ENCODE assay signal across 34 cellular contexts in the genomic region with DNA sequence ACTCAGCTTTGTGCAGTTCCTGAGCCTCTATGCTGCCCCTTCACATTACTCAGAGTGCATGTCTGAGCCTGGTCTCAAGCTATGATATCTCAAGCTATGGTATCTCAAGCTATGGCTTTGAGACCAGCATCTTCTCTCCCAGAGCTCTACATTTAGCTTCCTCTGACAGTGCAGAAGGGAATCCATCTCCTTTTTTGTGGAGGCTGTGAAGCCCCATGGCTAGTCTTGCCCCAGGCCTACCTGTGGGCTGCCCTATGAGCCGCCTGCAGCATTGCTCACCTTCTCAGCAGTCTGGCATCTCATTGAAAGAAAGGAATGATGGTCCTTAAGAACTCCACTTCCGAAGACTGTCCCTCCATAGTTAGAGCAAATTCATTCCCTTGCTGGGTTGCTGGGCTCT.
"Had no signal": no experiment of that assay in that cellular context is flagged by ENCODE, and none has a peak within 500 bp of the region (broad histone marks: within the 10 kb centered on the region; RNA-seq: fewer than 3 reads in every experiment).

No MANE protein-coding gene starts in this region.

- H3K4me3 Mint-ChIP-seq: activated B cell treated with CpG ODN at 0.5 μM for 24 hours; activated CD4-positive, alpha-beta memory T cell treated with anti-CD3 and anti-CD28 coated beads for 36 hours; activated CD4-positive, alpha-beta T cell treated with anti-CD3 and anti-CD28 coated beads, Interleukin-2, amount 10 ng/mL, durations not matched to agents 24 days and 14 days; activated CD8-positive, alpha-beta T cell treated with anti-CD3 and anti-CD28 coated beads for 36 hours; activated naive CD4-positive, alpha-beta T cell treated with anti-CD3 and anti-CD28 coated beads for 36 hours; activated naive CD8-positive, alpha-beta T cell treated with anti-CD3 and anti-CD28 coated beads for 36 hours; activated T-cell treated with anti-CD3 and anti-CD28 coated beads, Interleukin-2, amount 50 U/mL, for 4 hours; activated T-cell treated with anti-CD3 and anti-CD28 coated beads, Interleukin-2, amount 50 U/mL, for 72 hours; activated T-helper 1 cell treated with anti-CD3 and anti-CD28 coated beads, Interleukin-12 subunit alpha, Interleukin-12 subunit beta, Interleukin-2, Interleukin-4 antibody, amounts not matched to agents 30 ng/mL and 10 ng/mL and 1 ng/mL, durations not matched to agents 14 hours and 24 hours and 36 hours; activated T-helper 17 cell treated with anti-CD3 and anti-CD28 coated beads, Interleukin-2, amount 50 U/mL, for 72 hours; T-helper 1 cell treated with Interleukin-12 subunit alpha and Interleukin-12 subunit beta and Interleukin-4 antibody, amounts not matched to agents 30 μg/mL and 1 μg/mL, for 36 hours; T-helper 2 cell treated with Interferon-gamma antibody and Interleukin-4, amounts not matched to agents 5 μg/mL and 100 μg/mL, for 36 hours had no signal

- H3K9me3 ChIP-seq: adrenal gland, body of pancreas, breast epithelium had no signal

- H3K9me3 Mint-ChIP-seq: activated B cell treated with CpG ODN at 0.5 μM for 24 hours; activated CD4-positive, alpha-beta memory T cell treated with anti-CD3 and anti-CD28 coated beads for 36 hours; activated CD4-positive, alpha-beta T cell treated with anti-CD3 and anti-CD28 coated beads, Interleukin-2, amount 10 ng/mL, durations not matched to agents 24 days and 14 days; activated CD8-positive, alpha-beta T cell treated with anti-CD3 and anti-CD28 coated beads for 36 hours; activated naive CD4-positive, alpha-beta T cell treated with anti-CD3 and anti-CD28 coated beads for 36 hours; activated naive CD4-positive, alpha-beta T cell treated with anti-CD3 and anti-CD28 coated beads, Interleukin-2, amount 50 U/mL, for 72 hours; activated naive CD8-positive, alpha-beta T cell treated with anti-CD3 and anti-CD28 coated beads for 36 hours; activated T-cell treated with anti-CD3 and anti-CD28 coated beads, Interleukin-2, amount 50 U/mL, for 4 hours; activated T-cell treated with anti-CD3 and anti-CD28 coated beads, Interleukin-2, amount 50 U/mL, for 72 hours; activated T-helper 1 cell treated with anti-CD3 and anti-CD28 coated beads, Interleukin-12 subunit alpha, Interleukin-12 subunit beta, Interleukin-2, Interleukin-4 antibody, amounts not matched to agents 30 ng/mL and 10 ng/mL and 1 ng/mL, durations not matched to agents 14 hours and 24 hours and 36 hours; activated T-helper 17 cell treated with anti-CD3 and anti-CD28 coated beads, Interleukin-2, amount 50 U/mL, for 72 hours; T-helper 1 cell treated with Interleukin-12 subunit alpha and Interleukin-12 subunit beta and Interleukin-4 antibody, amounts not matched to agents 30 μg/mL and 1 μg/mL, for 36 hours; T-helper 2 cell treated with Interferon-gamma antibody and Interleukin-4, amounts not matched to agents 5 μg/mL and 100 μg/mL, for 36 hours had no signal

- H3K4me3 ChIP-seq: adrenal gland, body of pancreas, breast epithelium had no signal

- H3K27me3 ChIP-seq: adrenal gland, body of pancreas, brain microvascular endothelial cell, breast epithelium had no signal

- H3K36me3 ChIP-seq: adrenal gland, breast epithelium had no signal

- H3K27me3 Mint-ChIP-seq: activated B cell treated with CpG ODN at 0.5 μM for 24 hours; activated CD4-positive, alpha-beta memory T cell treated with anti-CD3 and anti-CD28 coated beads for 36 hours; activated CD4-positive, alpha-beta T cell treated with anti-CD3 and anti-CD28 coated beads, Interleukin-2, amount 10 ng/mL, durations not matched to agents 24 days and 14 days; activated CD8-positive, alpha-beta T cell treated with anti-CD3 and anti-CD28 coated beads for 36 hours; activated naive CD8-positive, alpha-beta T cell treated with anti-CD3 and anti-CD28 coated beads for 36 hours; activated T-helper 17 cell treated with anti-CD3 and anti-CD28 coated beads, Interleukin-2, amount 50 U/mL, for 72 hours had no signal

- H3K4me1 ChIP-seq: adrenal gland, body of pancreas, breast epithelium had no signal

- ATAC-seq: activated CD8-positive, alpha-beta T cell treated with anti-CD3 and anti-CD28 coated beads for 36 hours; activated naive CD4-positive, alpha-beta T cell treated with anti-CD3 and anti-CD28 coated beads, Interleukin-2, amount 50 U/mL, for 72 hours; activated T-cell treated with anti-CD3 and anti-CD28 coated beads, Interleukin-2, amount 50 U/mL, for 4 hours; activated T-cell treated with anti-CD3 and anti-CD28 coated beads, Interleukin-2, amount 50 U/mL, for 72 hours; activated T-helper 17 cell treated with anti-CD3 and anti-CD28 coated beads, Interleukin-2, amount 50 U/mL, for 72 hours; body of pancreas had no signal

- H3K27ac Mint-ChIP-seq: activated B cell treated with CpG ODN at 0.5 μM for 24 hours; activated CD4-positive, alpha-beta memory T cell treated with anti-CD3 and anti-CD28 coated beads for 36 hours; activated CD4-positive, alpha-beta T cell treated with anti-CD3 and anti-CD28 coated beads, Interleukin-2, amount 10 ng/mL, durations not matched to agents 24 days and 14 days; activated CD8-positive, alpha-beta T cell treated with anti-CD3 and anti-CD28 coated beads for 36 hours; activated naive CD4-positive, alpha-beta T cell treated with anti-CD3 and anti-CD28 coated beads for 36 hours; activated naive CD8-positive, alpha-beta T cell treated with anti-CD3 and anti-CD28 coated beads for 36 hours; activated T-cell treated with anti-CD3 and anti-CD28 coated beads, Interleukin-2, amount 50 U/mL, for 72 hours; activated T-helper 1 cell treated with anti-CD3 and anti-CD28 coated beads, Interleukin-12 subunit alpha, Interleukin-12 subunit beta, Interleukin-2, Interleukin-4 antibody, amounts not matched to agents 30 ng/mL and 10 ng/mL and 1 ng/mL, durations not matched to agents 14 hours and 24 hours and 36 hours; activated T-helper 17 cell treated with anti-CD3 and anti-CD28 coated beads, Interleukin-2, amount 50 U/mL, for 72 hours; T-helper 1 cell treated with Interleukin-12 subunit alpha and Interleukin-12 subunit beta and Interleukin-4 antibody, amounts not matched to agents 30 μg/mL and 1 μg/mL, for 36 hours; T-helper 2 cell treated with Interferon-gamma antibody and Interleukin-4, amounts not matched to agents 5 μg/mL and 100 μg/mL, for 36 hours had no signal

- DNase-seq: activated B cell treated with CpG ODN at 0.5 μM for 24 hours; activated CD4-positive, alpha-beta memory T cell treated with anti-CD3 and anti-CD28 coated beads for 36 hours; activated CD4-positive, alpha-beta T cell treated with anti-CD3 and anti-CD28 coated beads for 4 hours; activated CD4-positive, alpha-beta T cell treated with anti-CD3 and anti-CD28 coated beads, Interleukin-2, amount 10 ng/mL, durations not matched to agents 24 days and 14 days; activated CD4-positive, alpha-beta T cell treated with anti-CD3 and anti-CD28 coated beads, Interleukin-2, amount 50 U/mL, for 1 hour; activated CD4-positive, alpha-beta T cell treated with anti-CD3 and anti-CD28 coated beads, Interleukin-2, amount 50 U/mL, for 4 hours; activated CD4-positive, CD25-positive, alpha-beta regulatory T cell treated with anti-CD3 and anti-CD28 coated beads, Interleukin-2, amount 50 U/mL, for 72 hours; activated CD8-positive, alpha-beta T cell treated with anti-CD3 and anti-CD28 coated beads for 36 hours; activated effector memory CD4-positive, alpha-beta T cell treated with anti-CD3 and anti-CD28 coated beads, Interleukin-2, amount 50 U/mL, for 16 hours; activated gamma-delta T cell treated with Interleukin-2 at 50 U/mL for 16 hours; activated naive CD4-positive, alpha-beta T cell; activated naive CD4-positive, alpha-beta T cell treated with anti-CD3 and anti-CD28 coated beads for 36 hours; activated naive CD4-positive, alpha-beta T cell treated with anti-CD3 and anti-CD28 coated beads, Interleukin-2, amount 50 U/mL, for 16 hours; activated naive CD8-positive, alpha-beta T cell treated with anti-CD3 and anti-CD28 coated beads for 36 hours; activated T-cell treated with anti-CD3 and anti-CD28 coated beads for 4 hours; activated T-cell treated with anti-CD3 and anti-CD28 coated beads, Interleukin-2, amount 50 U/mL, for 1 hour; activated T-cell treated with anti-CD3 and anti-CD28 coated beads, Interleukin-2, amount 50 U/mL, for 4 hours; activated T-cell treated with anti-CD3 and anti-CD28 coated beads, Interleukin-2, amount 50 U/mL, for 72 hours; adrenal gland; amniotic stem cell; body of pancreas; brain microvascular endothelial cell; central memory CD4-positive, alpha-beta T cell; SW 1271; T-helper 1 cell; T-helper 2 cell; T-helper 9 cell had no signal

- H3K27ac ChIP-seq: adrenal gland, body of pancreas, brain microvascular endothelial cell, breast epithelium, VCaP had no signal
